ENCODE assay signal across 8 cellular contexts in genomic region chr4:7103031-7103598, GRCh38. TPM values are rescaled to one million over a fixed set of nuclear protein-coding genes. Genes with fewer than 3 reads are reported as not detected.
DNase-seq lines count a peak whose midpoint lies in the region; ATAC-seq and TF ChIP-seq lines count a peak whose summit lies in the region.

No MANE protein-coding gene starts in this region.

- peaks cover 2% of the 10 kb centered on the region for H3K27me3 Mint-ChIP-seq in activated T-cell treated with anti-CD3 and anti-CD28 coated beads, Interleukin-2, amount 50 U/mL, for 4 hours (ENCODE audit: low read depth)
- peaks cover 0 to 27% (median 0%) of the 10 kb centered on the region in 5 donors for H3K27me3 Mint-ChIP-seq in naive thymus-derived CD4-positive, alpha-beta T cell

- intact Hi-C loops in naive thymus-derived CD4-positive, alpha-beta T cell (cut with micrococcal nuclease), result loop anchor here (1.0 to 5.0 kb wide), 5 partner anchors 35 to 1054 kb away; partner anchors contain the start of genes ABLIM2 (in 2 of the 2), GRPEL1 (in 2 of the 2), MAN2B2 (in 1 of the 2) and TADA2B (in 1 of the 2)

- H3K4me3 ChIP-seq in HL-60 (replicated peaks; ENCODE audit: insufficient read depth, low read length), result peak overlapping the region; percentile 54
- H3K4me3 ChIP-seq in naive thymus-derived CD4-positive, alpha-beta T cell (ENCODE audit: low read length), result peak overlapping the region; percentile 78

- H3K4me3 Mint-ChIP-seq in activated T-cell treated with anti-CD3 and anti-CD28 coated beads, Interleukin-2, amount 50 U/mL, for 4 hours, result peak overlapping the region; percentile 86
- H3K4me3 Mint-ChIP-seq in naive thymus-derived CD4-positive, alpha-beta T cell, result peak overlapping the region; percentile 89 to 95 (median 92)
- peak overlapping the region; percentile 91 for H3K4me3 Mint-ChIP-seq in stimulated activated effector memory CD8-positive, alpha-beta T cell treated with anti-CD3 and anti-CD28 coated beads, Interleukin-12 subunit alpha, Interleukin-12 subunit beta, amount 100 ng/mL, for 72 hours

- H3K36me3 Mint-ChIP-seq in activated T-cell treated with anti-CD3 and anti-CD28 coated beads, Interleukin-2, amount 50 U/mL, for 4 hours (ENCODE audit: insufficient read depth), result no peaks in the 10 kb centered on the region
- H3K36me3 Mint-ChIP-seq in naive thymus-derived CD4-positive, alpha-beta T cell, result no peaks in the 10 kb centered on the region
- H3K36me3 Mint-ChIP-seq in stimulated activated effector memory CD8-positive, alpha-beta T cell treated with anti-CD3 and anti-CD28 coated beads, Interleukin-12 subunit alpha, Interleukin-12 subunit beta, amount 100 ng/mL, for 72 hours, result no peaks in the 10 kb centered on the region

- H3K9me3 Mint-ChIP-seq in activated T-cell treated with anti-CD3 and anti-CD28 coated beads, Interleukin-2, amount 50 U/mL, for 4 hours, result no peaks in the 10 kb centered on the region
- peaks cover 0 to 2% (median 0%) of the 10 kb centered on the region in 11 donors for H3K9me3 Mint-ChIP-seq in naive thymus-derived CD4-positive, alpha-beta T cell
- no peaks in the 10 kb centered on the region for H3K9me3 Mint-ChIP-seq in stimulated activated effector memory CD8-positive, alpha-beta T cell treated with anti-CD3 and anti-CD28 coated beads, Interleukin-12 subunit alpha, Interleukin-12 subunit beta, amount 100 ng/mL, for 72 hours

- H3K4me1 ChIP-seq in naive thymus-derived CD4-positive, alpha-beta T cell (ENCODE audit: control insufficient read depth in 2 of 2, insufficient read depth in 2 of 2, low read length in 2 of 2), result peaks cover 12 to 15% of the 10 kb centered on the region in 2 donors

- H3K36me3 ChIP-seq in naive thymus-derived CD4-positive, alpha-beta T cell (ENCODE audit: control insufficient read depth in 2 of 3, insufficient read depth in 3 of 3, low read length in 3 of 3), result no peaks in the 10 kb centered on the region

- ATAC-seq in GM19467 (IDR thresholded peaks at IDR 0.05; ENCODE audit: unreplicated experiment), result peak; percentile 68
- peak; percentile 91 to 94 for ATAC-seq in activated T-cell treated with anti-CD3 and anti-CD28 coated beads, Interleukin-2, amount 50 U/mL, for 4 hours
- peak; percentile 95 for ATAC-seq in naive thymus-derived CD4-positive, alpha-beta T cell
- peak; percentile 90 for ATAC-seq in stimulated activated effector memory CD8-positive, alpha-beta T cell treated with anti-CD3 and anti-CD28 coated beads, Interleukin-12 subunit alpha, Interleukin-12 subunit beta, amount 100 ng/mL, for 72 hours

- H3K27ac Mint-ChIP-seq in naive thymus-derived CD4-positive, alpha-beta T cell, result peak overlapping the region; percentile 58 to 92 (median 83)
- peak overlapping the region; percentile 79 for H3K27ac Mint-ChIP-seq in stimulated activated effector memory CD8-positive, alpha-beta T cell treated with anti-CD3 and anti-CD28 coated beads, Interleukin-12 subunit alpha, Interleukin-12 subunit beta, amount 100 ng/mL, for 72 hours

- TF ChIP-seq CTCF in HL-60 (IDR thresholded peaks at IDR 0.05; ENCODE audit: insufficient read depth, low read length), result no peak

- no peak overlapping the region for H3K27ac ChIP-seq in HL-60 (replicated peaks)
- H3K27ac ChIP-seq in naive thymus-derived CD4-positive, alpha-beta T cell (ENCODE audit: low read depth, low read length), result peak overlapping the region; percentile 76

- H3K9me3 ChIP-seq in naive thymus-derived CD4-positive, alpha-beta T cell (ENCODE audit: control insufficient read depth in 2 of 3, low read length in 3 of 3), result no peaks in the 10 kb centered on the region

- H3K27me3 ChIP-seq in HL-60 (ENCODE audit: insufficient read depth, poor library complexity, severe bottlenecking), result peaks cover 9% of the 10 kb centered on the region
- H3K27me3 ChIP-seq in naive thymus-derived CD4-positive, alpha-beta T cell (ENCODE audit: control insufficient read depth in 2 of 2, insufficient read depth in 2 of 2, low read length in 2 of 2), result no peaks in the 10 kb centered on the region

- DNase-seq in COLO668 (lab: John Stamatoyannopoulos, UW; ENCODE audit: unreplicated experiment) (peak; percentile 72), HL-60 (ENCODE audit: low read depth in 1 of 2, low spot score in 1 of 2) (peak; percentile 45 to 53), OCI-M1 (lab: John Stamatoyannopoulos, UW) (peak; percentile 80), fibroblast of gingiva (ENCODE audit: low read depth) (peak; percentile 71)
- peak; percentile 74 for DNase-seq in activated T-cell treated with anti-CD3 and anti-CD28 coated beads, Interleukin-2, amount 50 U/mL, for 4 hours
- peak; percentile 61 to 85 (median 73) for DNase-seq in naive thymus-derived CD4-positive, alpha-beta T cell
- peak; percentile 73 to 88 for DNase-seq in stimulated activated effector memory CD8-positive, alpha-beta T cell treated with anti-CD3 and anti-CD28 coated beads, Interleukin-12 subunit alpha, Interleukin-12 subunit beta, amount 100 ng/mL, for 72 hours (ENCODE audit: low spot score in 2 of 2)

- CTCF ChIA-PET in naive thymus-derived CD4-positive, alpha-beta T cell (lab: Charles Lee), result no interaction called here

- peaks cover 19% of the 10 kb centered on the region for H3K4me1 Mint-ChIP-seq in activated T-cell treated with anti-CD3 and anti-CD28 coated beads, Interleukin-2, amount 50 U/mL, for 4 hours (ENCODE audit: low read depth)
- peaks cover 9 to 30% (median 17%) of the 10 kb centered on the region in 7 donors for H3K4me1 Mint-ChIP-seq in naive thymus-derived CD4-positive, alpha-beta T cell
- peaks cover 23% of the 10 kb centered on the region for H3K4me1 Mint-ChIP-seq in stimulated activated effector memory CD8-positive, alpha-beta T cell treated with anti-CD3 and anti-CD28 coated beads, Interleukin-12 subunit alpha, Interleukin-12 subunit beta, amount 100 ng/mL, for 72 hours

- POLR2A ChIA-PET in naive thymus-derived CD4-positive, alpha-beta T cell (lab: Charles Lee), result interaction anchor here (0.6 kb wide), 1 partner anchor 47 kb away, joined by 3 read pairs; no protein-coding TSS in a partner anchor

RNA-seq across cellular contexts. Expression of gene GRPEL1, which starts 35.3 kb away (rescaled TPM):
- 100 to 1,000 TPM; 129 to 146 (median 136) TPM for total RNA-seq in activated T-cell treated with anti-CD3 and anti-CD28 coated beads, Interleukin-2, amount 50 U/mL, for 4 hours
- 10 to 100 TPM; 34.5 to 53.3 (median 49.1) TPM for total RNA-seq in naive thymus-derived CD4-positive, alpha-beta T cell
- polyA plus RNA-seq in naive thymus-derived CD4-positive, alpha-beta T cell, result 10 to 100 TPM; 38.3 to 45.0 TPM

RNA-seq across cellular contexts. Expression of gene TADA2B, which starts 59.9 kb away (rescaled TPM):
- 10 to 100 TPM; 16.9 to 21.3 (median 17.0) TPM for total RNA-seq in activated T-cell treated with anti-CD3 and anti-CD28 coated beads, Interleukin-2, amount 50 U/mL, for 4 hours
- total RNA-seq in naive thymus-derived CD4-positive, alpha-beta T cell, result 10 to 100 TPM; 26.8 to 49.0 (median 41.5) TPM
- polyA plus RNA-seq in naive thymus-derived CD4-positive, alpha-beta T cell, result 1 to 10 TPM; 4.0 to 5.3 TPM
